Comparison of ENCODE assay signal across 10 cellular contexts in genomic region chr17:37824534-37825485, GRCh38.
DNase-seq lines count a peak whose midpoint lies in the region; ATAC-seq, FAIRE-seq and TF ChIP-seq lines count a peak whose summit lies in the region.
"Had no signal": no experiment of that assay in that cellular context is flagged by ENCODE, and none has a peak within 500 bp of the region (broad histone marks: within the 10 kb centered on the region; RNA-seq: fewer than 3 reads in every experiment).

No MANE protein-coding gene starts in this region.

- intact Hi-C loops in esophagus muscularis mucosa (cut with DNase I) (no loop called here), tibial artery (cut with DNase I; ENCODE audit: low total_unique reads) (no loop called here)

- WGBS in A549 (ENCODE audit: missing lambda C conversion rate): 22% methylated on average over 12 of the region's 13 CpGs
- 73% methylated on average over 11 of the region's 13 CpGs for WGBS in esophagus muscularis mucosa

- H3K27ac ChIP-seq in A549: peak overlapping the region; percentile 73 to 87
- H3K27ac ChIP-seq in RWPE1: peak overlapping the region; percentile 97
- no peak overlapping the region for H3K27ac ChIP-seq in esophagus muscularis mucosa (replicated peaks in 1 of 4)
- no peak overlapping the region for H3K27ac ChIP-seq in tibial artery

- no peak for TF ChIP-seq POLR2A in A549 (IDR thresholded peaks at IDR 0.05; ENCODE audit: low read length)
- no peak for TF ChIP-seq POLR2A in H54 (IDR thresholded peaks at IDR 0.05; ENCODE audit: low read depth, low read length)
- no peak for TF ChIP-seq POLR2A in esophagus muscularis mucosa (IDR thresholded peaks at IDR 0.05; ENCODE audit: low read depth)

- no peaks in the 10 kb centered on the region for H3K27me3 ChIP-seq in esophagus muscularis mucosa
- H3K27me3 ChIP-seq in tibial artery: peaks cover 0 to 2% of the 10 kb centered on the region in 2 donors

- POLR2A ChIA-PET in A549 (lab: Yijun Ruan, JAX): interaction anchor here (1.3 kb wide), 1 partner anchor 80 kb away, joined by 7 read pairs; the partner anchor contains the start of gene HNF1B
- POLR2A ChIA-PET in RWPE1 (lab: Yijun Ruan, JAX; ENCODE audit: low non-redundant PET): no interaction called here

- H3K4me1 ChIP-seq in A549 (peaks cover 54% of the 10 kb centered on the region), esophagus muscularis mucosa (peaks cover 0 to 5% (median 1%) of the 10 kb centered on the region in 4 donors), tibial artery (no peaks in the 10 kb centered on the region)

- H3K36me3 ChIP-seq in esophagus muscularis mucosa (no peaks in the 10 kb centered on the region), tibial artery (no peaks in the 10 kb centered on the region)

- TF ChIP-seq EP300 in A549 (IDR thresholded peaks at IDR 0.05) (no peak; a peak in 1 of 5 replicates), esophagus muscularis mucosa (IDR thresholded peaks at IDR 0.05) (no peak)

- H3K4me3 ChIP-seq in A549: no peak overlapping the region
- no peak overlapping the region for H3K4me3 ChIP-seq in esophagus muscularis mucosa
- no peak overlapping the region for H3K4me3 ChIP-seq in tibial artery

- CTCF ChIA-PET in A549 (lab: Yijun Ruan, JAX) (interaction anchor here (1.1 to 3.8 kb wide), 7 partner anchors 8 to 175 kb away, joined by 3 to 29 read pairs (median 5); partner anchors contain the start of gene HNF1B), RWPE1 (lab: Yijun Ruan, JAX) (no interaction called here)

- TF ChIP-seq CTCF in A549 (IDR thresholded peaks at IDR 0.05) (no peak), RWPE1 (conservative IDR thresholded peaks at IDR 0.05; ENCODE audit: low read depth) (no peak), esophagus muscularis mucosa (IDR thresholded peaks at IDR 0.05) (no peak), tibial artery (IDR thresholded peaks at IDR 0.05) (no peak)

- peak overlapping the region; percentile 59 for H3K4me2 ChIP-seq in A549

- no peak for FAIRE-seq in A549 (lab: Jason Lieb, UNC)
- no peak for FAIRE-seq in H54 (lab: Jason Lieb, UNC)

- DNase-seq in A549 (ENCODE audit: low read depth in 1 of 2, low spot score in 1 of 2): peak; percentile 79 to 95
- peak; percentile 84 for DNase-seq in H54 (ENCODE audit: insufficient read length, low spot score)
- peak; percentile 94 for DNase-seq in RWPE1 (ENCODE audit: low spot score)
- DNase-seq in foreskin melanocyte: peak; percentile 63
- no peak for DNase-seq in esophagus muscularis mucosa (ENCODE audit: extremely low spot score)
- no peak for DNase-seq in tibial artery
- DNase-seq in anterior cingulate cortex (lab: John Stamatoyannopoulos, UW): no peak
- DNase-seq in NCI-H748 (lab: John Stamatoyannopoulos, UW; ENCODE audit: unreplicated experiment): no peak
- DNase-seq: CD4-positive, CD25-positive, alpha-beta regulatory T cell; stimulated activated naive CD4-positive, alpha-beta T cell had no signal

- ATAC-seq in A549: peak; percentile 90 to 93

- H3K9me3 ChIP-seq in A549 (no peaks in the 10 kb centered on the region), esophagus muscularis mucosa (no peaks in the 10 kb centered on the region), tibial artery (no peaks in the 10 kb centered on the region)

- 0 out of 5 replicates have a peak, but pooled peaks of 1 of the 2 experiments have one; percentile 3 for TF ChIP-seq RAD21 in A549 (conservative IDR thresholded peaks at IDR 0.05 in 1 of 2, IDR thresholded peaks at IDR 0.05 in 1 of 2)

TF ChIP-seq in A549, 52 proteins besides CTCF, POLR2A, EP300 and RAD21:
- peak; percentile 59; the same call in 1 of the 2 replicates for TF ChIP-seq ZNF302 (CRISPR knock-in tag; IDR thresholded peaks at IDR 0.05)
- peak; percentile 53; the same call in 1 of the 2 replicates for TF ChIP-seq HOXB5 (CRISPR knock-in tag; IDR thresholded peaks at IDR 0.05)
- TF ChIP-seq CHD4 (IDR thresholded peaks at IDR 0.05; ENCODE audit: borderline replicate concordance): no peak
- TF ChIP-seq RARB (CRISPR knock-in tag; IDR thresholded peaks at IDR 0.05): no peak
- no peak for TF ChIP-seq ZC3H11A (IDR thresholded peaks at IDR 0.05)
- TF ChIP-seq, protein P1, sequence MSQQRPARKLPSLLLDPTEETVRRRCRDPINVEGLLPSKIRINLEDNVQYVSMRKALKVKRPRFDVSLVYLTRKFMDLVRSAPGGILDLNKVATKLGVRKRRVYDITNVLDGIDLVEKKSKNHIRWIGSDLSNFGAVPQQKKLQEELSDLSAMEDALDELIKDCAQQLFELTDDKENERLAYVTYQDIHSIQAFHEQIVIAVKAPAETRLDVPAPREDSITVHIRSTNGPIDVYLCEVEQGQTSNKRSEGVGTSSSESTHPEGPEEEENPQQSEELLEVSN (IDR thresholded peaks at IDR 0.05; ENCODE audit: borderline replicate concordance, low read depth): peak; percentile 81; the same call in 1 of the 2 replicates
- TF ChIP-seq HDAC2 (IDR thresholded peaks at IDR 0.05): no peak
- TF ChIP-seq SREBF2 (IDR thresholded peaks at IDR 0.05): no peak
- TF ChIP-seq FOSL2 (IDR thresholded peaks at IDR 0.05): peak; percentile 43; the same call in 1 of the 2 replicates
- peak; percentile 74; the same call in 1 of the 2 replicates for TF ChIP-seq FOSL2 (CRISPR knock-in tag; IDR thresholded peaks at IDR 0.05)
- TF ChIP-seq, protein P2, sequence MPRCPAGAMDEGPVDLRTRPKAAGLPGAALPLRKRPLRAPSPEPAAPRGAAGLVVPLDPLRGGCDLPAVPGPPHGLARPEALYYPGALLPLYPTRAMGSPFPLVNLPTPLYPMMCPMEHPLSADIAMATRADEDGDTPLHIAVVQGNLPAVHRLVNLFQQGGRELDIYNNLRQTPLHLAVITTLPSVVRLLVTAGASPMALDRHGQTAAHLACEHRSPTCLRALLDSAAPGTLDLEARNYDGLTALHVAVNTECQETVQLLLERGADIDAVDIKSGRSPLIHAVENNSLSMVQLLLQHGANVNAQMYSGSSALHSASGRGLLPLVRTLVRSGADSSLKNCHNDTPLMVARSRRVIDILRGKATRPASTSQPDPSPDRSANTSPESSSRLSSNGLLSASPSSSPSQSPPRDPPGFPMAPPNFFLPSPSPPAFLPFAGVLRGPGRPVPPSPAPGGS (IDR thresholded peaks at IDR 0.05): no peak
- TF ChIP-seq EHMT2 (IDR thresholded peaks at IDR 0.05; ENCODE audit: low read depth): no peak
- TF ChIP-seq PHF8 (IDR thresholded peaks at IDR 0.05; ENCODE audit: borderline replicate concordance, low read depth): no peak
- peak; percentile 53 for TF ChIP-seq MAFK (IDR thresholded peaks at IDR 0.05; ENCODE audit: partially characterized antibody)
- TF ChIP-seq HOXB13 (CRISPR knock-in tag; IDR thresholded peaks at IDR 0.05; ENCODE audit: low read depth): peak; percentile 54; the same call in 1 of the 2 replicates
- TF ChIP-seq MAX (IDR thresholded peaks at IDR 0.05): peak; percentile 90
- no peak for TF ChIP-seq JUNB (IDR thresholded peaks at IDR 0.05)

Comparison
In these comparisons a context has a peak if more than half of its experiments do, and no peak if none do; other contexts are left out.
1. DNase-seq: peak in A549 (2 of 2), H54 (single experiment), RWPE1 (single experiment) and foreskin melanocyte (single experiment); none in esophagus muscularis mucosa (single experiment), tibial artery (0 of 2), anterior cingulate cortex (0 of 58) and NCI-H748 (single experiment).
2. H3K27ac ChIP-seq: peak in A549 (2 of 2) and RWPE1 (single experiment); none in esophagus muscularis mucosa (0 of 4) and tibial artery (0 of 2).